19 cellular contexts compared by ENCODE assay signal in the genomic region with DNA sequence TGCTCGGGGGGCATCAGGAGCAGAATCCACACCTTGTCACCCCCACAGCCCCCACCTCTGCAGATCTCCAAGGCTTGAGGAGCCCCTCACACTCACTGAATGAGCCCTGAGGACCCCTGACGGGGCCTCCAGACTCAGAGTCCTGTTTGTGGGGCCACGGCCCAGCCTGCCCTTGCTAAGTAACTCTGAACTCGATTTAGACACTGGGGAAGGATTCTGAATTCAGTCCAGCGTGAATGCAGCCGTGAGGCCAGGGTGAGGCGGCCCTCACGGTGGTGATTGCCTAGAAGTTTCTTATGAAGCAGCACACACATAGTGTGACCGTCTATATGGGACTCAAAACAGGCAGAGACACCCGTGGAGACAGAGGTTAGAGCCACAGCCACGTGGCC. TPM values are rescaled to one million over a fixed set of nuclear protein-coding genes. Genes with fewer than 3 reads are reported as not detected.
DNase-seq lines count a peak whose midpoint lies in the region; ATAC-seq, FAIRE-seq and TF ChIP-seq lines count a peak whose summit lies in the region.
"Had no signal": no experiment of that assay in that cellular context is flagged by ENCODE, and none has a peak within 500 bp of the region (broad histone marks: within the 10 kb centered on the region; RNA-seq: fewer than 3 reads in every experiment).

No MANE protein-coding gene starts in this region.

- no peaks in the 10 kb centered on the region for H3K79me2 ChIP-seq in HepG2 (ENCODE audit: insufficient read depth, low read length)

- H2AFZ ChIP-seq in HepG2 (ENCODE audit: low read length): no peak overlapping the region
- H2AFZ ChIP-seq: PC-9 had no signal

- H3K4me1 Mint-ChIP-seq in activated naive CD8-positive, alpha-beta T cell treated with anti-CD3 and anti-CD28 coated beads, Interleukin-2, amount 10 ng/mL, durations not matched to agents 7 days and 5 days: peaks cover 4% of the 10 kb centered on the region
- H3K4me1 Mint-ChIP-seq in activated naive CD8-positive, alpha-beta T cell treated with anti-CD3 and anti-CD28 coated beads, Interleukin-2, amount 50 U/mL, for 24 hours: peaks cover 11% of the 10 kb centered on the region

- POLR2A ChIA-PET in activated naive CD8-positive, alpha-beta T cell treated with anti-CD3 and anti-CD28 coated beads, Interleukin-2, amount 10 ng/mL, durations not matched to agents 7 days and 5 days (lab: Charles Lee): interaction anchor here (0.6 kb wide), 1 partner anchor 52 kb away, joined by 3 read pairs; no protein-coding TSS in a partner anchor
- POLR2A ChIA-PET in HepG2 (lab: Yijun Ruan, JAX): interaction anchor here (1.4 to 7.0 kb wide), 4 partner anchors 12 to 61 kb away, joined by 4 to 141 read pairs (median 17); partner anchors contain the start of gene ADARB1

- H3K27me3 ChIP-seq in RWPE2 (ENCODE audit: insufficient read depth, poor library complexity, severe bottlenecking) (no peaks in the 10 kb centered on the region), HepG2 (ENCODE audit: control insufficient read depth in 1 of 2, insufficient read depth in 2 of 2, low read length in 2 of 2) (peaks cover 0 to 16% of the 10 kb centered on the region in 2 experiments; a peak in 1 of 5 replicates)

- peaks cover 1% of the 10 kb centered on the region for H3K36me3 Mint-ChIP-seq in activated naive CD8-positive, alpha-beta T cell treated with anti-CD3 and anti-CD28 coated beads, Interleukin-2, amount 10 ng/mL, durations not matched to agents 7 days and 5 days
- H3K36me3 Mint-ChIP-seq in activated naive CD8-positive, alpha-beta T cell treated with anti-CD3 and anti-CD28 coated beads, Interleukin-2, amount 50 U/mL, for 24 hours (ENCODE audit: low read depth): no peaks in the 10 kb centered on the region

- no TSS peak for BruUV-seq in HepG2 (replicated peaks; lab: Mats Ljungman, UMichigan)

- H3K27me3 Mint-ChIP-seq in activated naive CD8-positive, alpha-beta T cell treated with anti-CD3 and anti-CD28 coated beads, Interleukin-2, amount 10 ng/mL, durations not matched to agents 7 days and 5 days: peaks cover 35% of the 10 kb centered on the region
- H3K27me3 Mint-ChIP-seq in activated naive CD8-positive, alpha-beta T cell treated with anti-CD3 and anti-CD28 coated beads, Interleukin-2, amount 50 U/mL, for 24 hours: peaks cover 34% of the 10 kb centered on the region

- H3K4me3 ChIP-seq in RWPE2 (ENCODE audit: severe bottlenecking): no peak overlapping the region
- H3K4me3 ChIP-seq in HepG2 (replicated peaks in 1 of 3; ENCODE audit: insufficient read depth in 1 of 3, low read depth in 2 of 3, low read length in 3 of 3): peak overlapping the region in 1 of 3 experiments; percentile 32; a peak in 2 of 6 replicates
- no peak overlapping the region for H3K4me3 ChIP-seq in skin epidermis
- H3K4me3 ChIP-seq: PC-9 had no signal

- H3K9me3 Mint-ChIP-seq in activated naive CD8-positive, alpha-beta T cell treated with anti-CD3 and anti-CD28 coated beads, Interleukin-2, amount 10 ng/mL, durations not matched to agents 7 days and 5 days: no peaks in the 10 kb centered on the region
- H3K9me3 Mint-ChIP-seq in activated naive CD8-positive, alpha-beta T cell treated with anti-CD3 and anti-CD28 coated beads, Interleukin-2, amount 50 U/mL, for 24 hours: no peaks in the 10 kb centered on the region

- no peak for TF ChIP-seq RAD21 in HepG2 (CRISPR knock-in tag; IDR thresholded peaks at IDR 0.05)

- H3K27ac Mint-ChIP-seq in activated naive CD8-positive, alpha-beta T cell treated with anti-CD3 and anti-CD28 coated beads, Interleukin-2, amount 10 ng/mL, durations not matched to agents 7 days and 5 days: no peak overlapping the region
- no peak overlapping the region for H3K27ac Mint-ChIP-seq in activated naive CD8-positive, alpha-beta T cell treated with anti-CD3 and anti-CD28 coated beads, Interleukin-2, amount 50 U/mL, for 24 hours
- H3K27ac Mint-ChIP-seq: CD14-positive monocyte had no signal

- CTCF ChIA-PET in HepG2 (lab: Yijun Ruan, JAX; ENCODE audit: low intra/inter-chr PET ratio, low total read pairs): no interaction called here

- no peak for FAIRE-seq in HepG2 (lab: Jason Lieb, UNC)
- FAIRE-seq: A204.1 had no signal

- peak; percentile 21 for DNase-seq in activated naive CD8-positive, alpha-beta T cell treated with anti-CD3 and anti-CD28 coated beads, Interleukin-2, amount 10 ng/mL, durations not matched to agents 7 days and 5 days
- no peak for DNase-seq in activated naive CD8-positive, alpha-beta T cell treated with anti-CD3 and anti-CD28 coated beads, Interleukin-2, amount 50 U/mL, for 24 hours
- DNase-seq in RWPE2 (ENCODE audit: low spot score) (peak; percentile 38), HepG2 (ENCODE audit: low spot score) (no peak), HuH-7 (ENCODE audit: low spot score) (no peak), NOMO-1 treated with dmso at 0.1 percent for 144 hours (lab: John Stamatoyannopoulos, UW; ENCODE audit: unreplicated experiment) (no peak)
- DNase-seq in activated effector memory CD4-positive, alpha-beta T cell treated with Interleukin-2 at 50 U/mL for 16 hours: no peak
- DNase-seq: COR-L47, DMS53, HCEC 1CT, NCI-H1092 treated with DMSO at 0.1 percent for 48 hours, NCI-H1694 treated with DMSO at 0.1 percent for 48 hours, NCI-H446 treated with DMSO at 0.1 percent for 48 hours, NCI-H748 treated with DMSO at 0.1 percent for 48 hours, PC-9, SHP77 had no signal

- TF ChIP-seq CTCF in RWPE2 (IDR thresholded peaks at IDR 0.05; ENCODE audit: poor library complexity, severe bottlenecking): no peak
- no peak for TF ChIP-seq CTCF in HepG2 (CRISPR knock-in tag; IDR thresholded peaks at IDR 0.05)

- no peaks in the 10 kb centered on the region for H4K20me1 ChIP-seq in HepG2 (ENCODE audit: insufficient read depth, low read length)

- peak overlapping the region; percentile 97 for H3K4me2 ChIP-seq in HepG2 (ENCODE audit: low read depth, low read length)
- H3K4me2 ChIP-seq: PC-9 had no signal

- no peak for ATAC-seq in activated naive CD8-positive, alpha-beta T cell treated with anti-CD3 and anti-CD28 coated beads, Interleukin-2, amount 10 ng/mL, durations not matched to agents 7 days and 5 days (ENCODE audit: low read depth)
- no peak for ATAC-seq in activated naive CD8-positive, alpha-beta T cell treated with anti-CD3 and anti-CD28 coated beads, Interleukin-2, amount 50 U/mL, for 24 hours
- ATAC-seq in RWPE2 (ENCODE audit: low read depth) (no peak), HepG2 (no peak)

- H3K4me1 ChIP-seq in RWPE2 (ENCODE audit: insufficient read depth, poor library complexity, severe bottlenecking): peaks cover 35% of the 10 kb centered on the region
- H3K4me1 ChIP-seq in HepG2 (ENCODE audit: insufficient read depth, low read length): peaks cover 77% of the 10 kb centered on the region

- H3K4me3 Mint-ChIP-seq in activated naive CD8-positive, alpha-beta T cell treated with anti-CD3 and anti-CD28 coated beads, Interleukin-2, amount 10 ng/mL, durations not matched to agents 7 days and 5 days: no peak overlapping the region
- no peak overlapping the region for H3K4me3 Mint-ChIP-seq in activated naive CD8-positive, alpha-beta T cell treated with anti-CD3 and anti-CD28 coated beads, Interleukin-2, amount 50 U/mL, for 24 hours

- no peak for TF ChIP-seq EP300 in HepG2 (IDR thresholded peaks at IDR 0.05; ENCODE audit: low read depth in 2 of 2, low read length in 2 of 2)
- TF ChIP-seq EP300 in HepG2 (CRISPR knock-in tag; IDR thresholded peaks at IDR 0.05; ENCODE audit: borderline replicate concordance): no peak

- WGBS in HepG2 (ENCODE audit: low lambda C conversion rate): 24% methylated on average over 8 of the region's 11 CpGs

- in situ Hi-C loops in HepG2 (cut with HindIII; ENCODE audit: extremely low pct_ligation_motif_present, low pct_unique_long_range_greater_than_20kb): no loop called here

- H3K36me3 ChIP-seq in RWPE2 (ENCODE audit: low read depth): no peaks in the 10 kb centered on the region
- H3K36me3 ChIP-seq in HepG2 (replicated peaks in 1 of 2; ENCODE audit: control insufficient read depth in 1 of 2, insufficient read depth in 2 of 2, low read length in 2 of 2): no peaks in the 10 kb centered on the region

- peak overlapping the region; percentile 13; the same call in 1 of the 2 replicates for H3K9ac ChIP-seq in HepG2 (ENCODE audit: insufficient read depth, low read depth, low read length)

- intact Hi-C loops in HepG2 (cut with micrococcal nuclease; ENCODE audit: unreplicated experiment): loop anchor here (10.0 kb wide), 1 partner anchor 59 kb away; the partner anchor contains the start of gene ADARB1

- H3K27ac ChIP-seq in RWPE2 (ENCODE audit: poor library complexity, severe bottlenecking) (no peak overlapping the region), HepG2 (ENCODE audit: extremely low read length, insufficient read depth, low read length) (no peak overlapping the region), skin epidermis (peak overlapping the region in 12 of 21 experiments; percentile 15 to 73 (median 57))
- H3K27ac ChIP-seq: PC-9 had no signal

- H3K9me3 ChIP-seq in RWPE2 (ENCODE audit: severe bottlenecking): no peaks in the 10 kb centered on the region
- H3K9me3 ChIP-seq in HepG2 (ENCODE audit: low read length): no peaks in the 10 kb centered on the region

- TF ChIP-seq POLR2A in HepG2 (IDR thresholded peaks at IDR 0.05; ENCODE audit: insufficient read depth in 1 of 2, low read depth in 2 of 2, low read length in 2 of 2): no peak

RNA-seq across cellular contexts. Expression of gene ADARB1, which starts 58.9 kb away (rescaled TPM):
- total RNA-seq in activated naive CD8-positive, alpha-beta T cell treated with anti-CD3 and anti-CD28 coated beads, Interleukin-2, amount 10 ng/mL, durations not matched to agents 7 days and 5 days: 10 to 100 TPM; 48.3 to 48.4 TPM
- 9.2 and 10.0 TPM in 2 replicates for total RNA-seq in HepG2 (2016; rRNA removed; fragmentation: Illumina TruSeq; extraction: Trizol)
- total RNA-seq in HepG2 (2016; cell fraction: cytosol; rRNA removed; fragmentation: Illumina TruSeq; extraction: Trizol; ENCODE audit: low read depth): 28.7 and 30.2 TPM in 2 replicates
- total RNA-seq in HepG2 (2016; cell fraction: insoluble cytoplasmic fraction; rRNA removed; fragmentation: Illumina TruSeq; extraction: Trizol): 7.9 and 11.7 TPM in 2 replicates
- 20.0 and 20.9 TPM in 2 replicates for total RNA-seq in HepG2 (2016; cell fraction: membrane; rRNA removed; fragmentation: Illumina TruSeq; extraction: Trizol)
- total RNA-seq in HepG2 (2016; cell fraction: nucleus; rRNA removed; fragmentation: Illumina TruSeq; extraction: Trizol): 8.5 and 10.4 TPM in 2 replicates
- polyA plus RNA-seq in HepG2 (2011; rRNA removed): 6.6 and 7.1 TPM in 2 replicates
- polyA plus RNA-seq in HepG2 (2011; cell fraction: cytosol; rRNA removed): 4.2 and 4.4 TPM in 2 replicates
- 22.2 and 26.9 TPM in 2 replicates for polyA plus RNA-seq in HepG2 (2011; cell fraction: nucleus; rRNA removed)
- 5.3 and 7.8 TPM in 2 replicates for polyA plus RNA-seq in HepG2 (2012)
- polyA plus RNA-seq in HepG2 (2016; cell fraction: cytosol; fragmentation: Illumina TruSeq; extraction: Trizol; ENCODE audit: low read depth): 5.5 and 7.0 TPM in 2 replicates
- polyA plus RNA-seq in HepG2 (2016; cell fraction: insoluble cytoplasmic fraction; fragmentation: Illumina TruSeq; extraction: Trizol; ENCODE audit: low read depth): 6.8 and 8.6 TPM in 2 replicates
- polyA plus RNA-seq in HepG2 (2016; cell fraction: membrane; fragmentation: Illumina TruSeq; extraction: Trizol; ENCODE audit: low read depth): 6.8 and 9.8 TPM in 2 replicates
- 23.5 and 27.1 TPM in 2 replicates for polyA plus RNA-seq in HepG2 (2016; cell fraction: nucleus; fragmentation: Illumina TruSeq; extraction: Trizol; ENCODE audit: insufficient read depth, low read depth)
- 15.4 and 123 TPM in 2 replicates for polyA minus RNA-seq in HepG2 (2011; rRNA and poly(A)+ RNA removed; ENCODE audit: low replicate concordance)
- 7.9 and 8.5 TPM in 2 replicates for polyA minus RNA-seq in HepG2 (2011; cell fraction: cytosol; rRNA and poly(A)+ RNA removed)
- 16.2 and 17.0 TPM in 2 replicates for polyA minus RNA-seq in HepG2 (2011; cell fraction: nucleus; rRNA and poly(A)+ RNA removed)

Comparison
In these comparisons a context has a peak if more than half of its experiments do, and no peak if none do; other contexts are left out.
1. DNase-seq: peak in activated naive CD8-positive, alpha-beta T cell treated with anti-CD3 and anti-CD28 coated beads, Interleukin-2, amount 10 ng/mL, durations not matched to agents 7 days and 5 days (single experiment) and RWPE2 (single experiment); none in activated naive CD8-positive, alpha-beta T cell treated with anti-CD3 and anti-CD28 coated beads, Interleukin-2, amount 50 U/mL, for 24 hours (single experiment), HepG2 (single experiment), activated effector memory CD4-positive, alpha-beta T cell treated with Interleukin-2 at 50 U/mL for 16 hours (single experiment), HuH-7 (single experiment) and NOMO-1 treated with dmso at 0.1 percent for 144 hours (single experiment).
2. H3K27ac ChIP-seq: peak in skin epidermis (12 of 21); none in RWPE2 (single experiment) and HepG2 (single experiment).